Comparison of ENCODE assay signal across 1 cellular context in the genomic region with DNA sequence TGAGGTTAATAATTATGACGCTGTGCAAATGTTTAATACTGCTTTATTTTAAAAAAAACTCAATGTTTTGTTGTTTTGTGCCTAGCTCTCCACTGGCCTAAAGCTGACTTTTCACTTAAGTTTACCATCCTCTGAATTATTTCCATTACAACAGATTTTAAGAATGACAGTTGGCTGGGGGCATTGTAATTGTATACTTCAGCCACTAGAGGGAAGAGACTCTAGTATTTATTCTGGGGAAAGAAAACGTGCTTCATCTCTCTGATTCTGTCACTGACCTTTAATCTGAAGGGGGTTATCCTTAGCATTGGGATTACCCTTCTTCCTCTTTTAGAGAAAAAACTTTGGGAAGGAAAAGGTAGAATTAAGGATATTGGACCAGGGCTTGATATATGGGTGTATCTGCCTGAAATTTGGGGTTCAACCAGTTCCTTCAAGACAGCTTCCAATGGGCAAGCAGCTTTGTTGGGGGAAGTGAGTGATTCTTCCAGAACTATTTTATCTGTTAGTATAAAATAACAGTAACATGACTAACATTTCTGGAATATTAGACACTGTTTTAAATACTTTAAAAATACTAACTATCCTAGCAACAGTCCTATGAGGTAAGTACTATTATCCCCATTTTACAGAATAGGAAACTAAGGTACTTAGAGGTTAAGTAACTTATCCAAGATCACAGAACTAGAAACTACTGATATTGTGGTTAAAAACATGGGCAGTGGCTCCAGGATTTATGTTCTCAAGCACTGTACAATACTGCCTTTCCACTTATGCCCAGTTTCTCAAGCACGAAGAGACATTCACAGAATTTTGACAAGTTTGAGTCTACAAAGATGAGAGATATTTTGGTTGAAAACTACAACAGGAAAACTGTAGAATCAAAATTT.
TF ChIP-seq lines count a peak whose summit lies in the region.

No MANE protein-coding gene starts in this region.

TF ChIP-seq in HepG2, 621 proteins besides CTCF, POLR2A, EP300 and RAD21 (continued from another document):
- TF ChIP-seq, protein P1, sequence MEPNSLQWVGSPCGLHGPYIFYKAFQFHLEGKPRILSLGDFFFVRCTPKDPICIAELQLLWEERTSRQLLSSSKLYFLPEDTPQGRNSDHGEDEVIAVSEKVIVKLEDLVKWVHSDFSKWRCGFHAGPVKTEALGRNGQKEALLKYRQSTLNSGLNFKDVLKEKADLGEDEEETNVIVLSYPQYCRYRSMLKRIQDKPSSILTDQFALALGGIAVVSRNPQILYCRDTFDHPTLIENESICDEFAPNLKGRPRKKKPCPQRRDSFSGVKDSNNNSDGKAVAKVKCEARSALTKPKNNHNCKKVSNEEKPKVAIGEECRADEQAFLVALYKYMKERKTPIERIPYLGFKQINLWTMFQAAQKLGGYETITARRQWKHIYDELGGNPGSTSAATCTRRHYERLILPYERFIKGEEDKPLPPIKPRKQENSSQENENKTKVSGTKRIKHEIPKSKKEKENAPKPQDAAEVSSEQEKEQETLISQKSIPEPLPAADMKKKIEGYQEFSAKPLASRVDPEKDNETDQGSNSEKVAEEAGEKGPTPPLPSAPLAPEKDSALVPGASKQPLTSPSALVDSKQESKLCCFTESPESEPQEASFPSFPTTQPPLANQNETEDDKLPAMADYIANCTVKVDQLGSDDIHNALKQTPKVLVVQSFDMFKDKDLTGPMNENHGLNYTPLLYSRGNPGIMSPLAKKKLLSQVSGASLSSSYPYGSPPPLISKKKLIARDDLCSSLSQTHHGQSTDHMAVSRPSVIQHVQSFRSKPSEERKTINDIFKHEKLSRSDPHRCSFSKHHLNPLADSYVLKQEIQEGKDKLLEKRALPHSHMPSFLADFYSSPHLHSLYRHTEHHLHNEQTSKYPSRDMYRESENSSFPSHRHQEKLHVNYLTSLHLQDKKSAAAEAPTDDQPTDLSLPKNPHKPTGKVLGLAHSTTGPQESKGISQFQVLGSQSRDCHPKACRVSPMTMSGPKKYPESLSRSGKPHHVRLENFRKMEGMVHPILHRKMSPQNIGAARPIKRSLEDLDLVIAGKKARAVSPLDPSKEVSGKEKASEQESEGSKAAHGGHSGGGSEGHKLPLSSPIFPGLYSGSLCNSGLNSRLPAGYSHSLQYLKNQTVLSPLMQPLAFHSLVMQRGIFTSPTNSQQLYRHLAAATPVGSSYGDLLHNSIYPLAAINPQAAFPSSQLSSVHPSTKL (CRISPR knock-in tag; IDR thresholded peaks at IDR 0.05), result peak; percentile 36; the same call in 1 of the 2 replicates
- TF ChIP-seq ZNF614 (CRISPR knock-in tag; IDR thresholded peaks at IDR 0.05; ENCODE audit: borderline replicate concordance) (no peak), ZNF577 (CRISPR knock-in tag; IDR thresholded peaks at IDR 0.05; ENCODE audit: borderline replicate concordance, low read depth) (no peak), ZNF629 (CRISPR knock-in tag; conservative IDR thresholded peaks at IDR 0.05) (peak; percentile 65; the same call in 1 of the 2 replicates), BCL6 (CRISPR knock-in tag; IDR thresholded peaks at IDR 0.05) (no peak), ZFP90 (CRISPR knock-in tag; IDR thresholded peaks at IDR 0.05; ENCODE audit: borderline replicate concordance) (no peak), ZNF263 (CRISPR knock-in tag; IDR thresholded peaks at IDR 0.05) (no peak), NR1H2 (CRISPR knock-in tag; IDR thresholded peaks at IDR 0.05; ENCODE audit: borderline replicate concordance, low read depth) (no peak), ZKSCAN8 (CRISPR knock-in tag; IDR thresholded peaks at IDR 0.05; ENCODE audit: borderline replicate concordance) (no peak), STAG1 (CRISPR knock-in tag; IDR thresholded peaks at IDR 0.05) (peak; percentile 70), ZFP36 (IDR thresholded peaks at IDR 0.05; ENCODE audit: borderline replicate concordance, low read depth, low read length, partially characterized antibody) (no peak), MIXL1 (CRISPR knock-in tag; IDR thresholded peaks at IDR 0.05) (no peak), GATAD2A (CRISPR knock-in tag; IDR thresholded peaks at IDR 0.05) (no peak), SMC3 (IDR thresholded peaks at IDR 0.05; ENCODE audit: low read length) (peak; percentile 68; the same call in 1 of the 2 replicates), ARID4A (CRISPR knock-in tag; IDR thresholded peaks at IDR 0.05; ENCODE audit: borderline replicate concordance) (no peak), MTA3 (CRISPR knock-in tag; IDR thresholded peaks at IDR 0.05) (no peak), SRF (IDR thresholded peaks at IDR 0.05; ENCODE audit: low read depth, low read length) (no peak)
- TF ChIP-seq, protein P2, sequence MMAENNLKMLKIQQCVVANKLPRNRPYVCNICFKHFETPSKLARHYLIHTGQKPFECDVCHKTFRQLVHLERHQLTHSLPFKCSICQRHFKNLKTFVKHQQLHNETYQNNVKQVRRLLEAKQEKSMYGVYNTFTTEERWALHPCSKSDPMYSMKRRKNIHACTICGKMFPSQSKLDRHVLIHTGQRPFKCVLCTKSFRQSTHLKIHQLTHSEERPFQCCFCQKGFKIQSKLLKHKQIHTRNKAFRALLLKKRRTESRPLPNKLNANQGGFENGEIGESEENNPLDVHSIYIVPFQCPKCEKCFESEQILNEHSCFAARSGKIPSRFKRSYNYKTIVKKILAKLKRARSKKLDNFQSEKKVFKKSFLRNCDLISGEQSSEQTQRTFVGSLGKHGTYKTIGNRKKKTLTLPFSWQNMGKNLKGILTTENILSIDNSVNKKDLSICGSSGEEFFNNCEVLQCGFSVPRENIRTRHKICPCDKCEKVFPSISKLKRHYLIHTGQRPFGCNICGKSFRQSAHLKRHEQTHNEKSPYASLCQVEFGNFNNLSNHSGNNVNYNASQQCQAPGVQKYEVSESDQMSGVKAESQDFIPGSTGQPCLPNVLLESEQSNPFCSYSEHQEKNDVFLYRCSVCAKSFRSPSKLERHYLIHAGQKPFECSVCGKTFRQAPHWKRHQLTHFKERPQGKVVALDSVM (CRISPR knock-in tag; IDR thresholded peaks at IDR 0.05), result no peak
- TF ChIP-seq, protein P3, sequence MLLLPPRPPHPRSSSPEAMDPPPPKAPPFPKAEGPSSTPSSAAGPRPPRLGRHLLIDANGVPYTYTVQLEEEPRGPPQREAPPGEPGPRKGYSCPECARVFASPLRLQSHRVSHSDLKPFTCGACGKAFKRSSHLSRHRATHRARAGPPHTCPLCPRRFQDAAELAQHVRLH (CRISPR knock-in tag; IDR thresholded peaks at IDR 0.05; ENCODE audit: borderline replicate concordance, low read depth), result no peak
